Comparison of ENCODE assay signal across 21 cellular contexts in genomic region chr20:56988446-56988845, GRCh38.
DNase-seq lines count a peak whose midpoint lies in the region; ATAC-seq and TF ChIP-seq lines count a peak whose summit lies in the region.
"Had no signal": no experiment of that assay in that cellular context is flagged by ENCODE, and none has a peak within 500 bp of the region (broad histone marks: within the 10 kb centered on the region; RNA-seq: fewer than 3 reads in every experiment).

No MANE protein-coding gene starts in this region.

- ATAC-seq in foreskin keratinocyte (no peak), GM19452 (IDR thresholded peaks at IDR 0.05; ENCODE audit: unreplicated experiment) (no peak)

- no peak overlapping the region for H3K27ac Mint-ChIP-seq in MCF 10A (ENCODE audit: low read depth, unreplicated experiment)
- no peak overlapping the region for H3K27ac Mint-ChIP-seq in activated naive CD4-positive, alpha-beta T cell treated with anti-CD3 and anti-CD28 coated beads, Interleukin-2, amount 10 ng/mL, durations not matched to agents 7 days and 5 days

- H3K27me3 ChIP-seq in breast epithelium (peaks cover 0 to 5% of the 10 kb centered on the region in 2 donors), SJSA1 (replicated peaks) (no peaks in the 10 kb centered on the region), foreskin keratinocyte (peaks cover 37% of the 10 kb centered on the region), vagina (no peaks in the 10 kb centered on the region)

- H3K4me1 ChIP-seq in breast epithelium, result no peaks in the 10 kb centered on the region
- H3K4me1 ChIP-seq in SJSA1 (replicated peaks), result peaks cover 28% of the 10 kb centered on the region
- H3K4me1 ChIP-seq in foreskin keratinocyte, result peaks cover 4% of the 10 kb centered on the region
- H3K4me1 ChIP-seq in vagina, result no peaks in the 10 kb centered on the region

- no peak for TF ChIP-seq POLR2A in breast epithelium (IDR thresholded peaks at IDR 0.05)
- no peak for TF ChIP-seq POLR2A in vagina (IDR thresholded peaks at IDR 0.05)

- peaks cover 8% of the 10 kb centered on the region for H3K4me1 Mint-ChIP-seq in MCF 10A (ENCODE audit: insufficient read depth, unreplicated experiment)
- H3K4me1 Mint-ChIP-seq in activated naive CD4-positive, alpha-beta T cell treated with anti-CD3 and anti-CD28 coated beads, Interleukin-2, amount 10 ng/mL, durations not matched to agents 7 days and 5 days, result no peaks in the 10 kb centered on the region

- DNase-seq in breast epithelium (ENCODE audit: low spot score in 2 of 2) (no peak), MCF 10A (ENCODE audit: unreplicated experiment) (no peak), SJSA1 (ENCODE audit: low read depth in 1 of 2, low spot score in 2 of 2) (no peak), foreskin keratinocyte (no peak), vagina (ENCODE audit: extremely low spot score in 2 of 2) (no peak), COLO668 (lab: John Stamatoyannopoulos, UW; ENCODE audit: unreplicated experiment) (no peak)
- no peak for DNase-seq in activated naive CD4-positive, alpha-beta T cell treated with anti-CD3 and anti-CD28 coated beads, Interleukin-2, amount 10 ng/mL, durations not matched to agents 7 days and 5 days
- DNase-seq: 8988T; HCEC 1CT; KG1; MM.1S; NCI-H1417; NCI-H1694; NCI-H2029 treated with DMSO at 0.1 percent for 48 hours; NCI-H446 treated with DMSO at 0.1 percent for 48 hours; NCI-H526; NCI-H82; NK-92 treated with Interleukin-12 subunit alpha and Interleukin-12 subunit beta, amount 100 ng/mL, for 24 hours; SHP77 treated with DMSO at 0.1 percent for 48 hours had no signal

- no peak overlapping the region for H3K27ac ChIP-seq in breast epithelium
- H3K27ac ChIP-seq in SJSA1, result peak overlapping the region; percentile 53
- H3K27ac ChIP-seq in foreskin keratinocyte, result peak overlapping the region; percentile 35
- H3K27ac ChIP-seq in vagina, result peak overlapping the region; percentile 31
- H3K27ac ChIP-seq: SK-N-MC had no signal

- CTCF ChIA-PET in MCF 10A (lab: Yijun Ruan, JAX), result interaction anchor here (0.5 to 1.1 kb wide), 4 partner anchors 102 to 987 kb away, joined by 3 to 4 read pairs (median 3); no protein-coding TSS in a partner anchor
- CTCF ChIA-PET in activated naive CD4-positive, alpha-beta T cell treated with anti-CD3 and anti-CD28 coated beads, Interleukin-2, amount 10 ng/mL, durations not matched to agents 7 days and 5 days (lab: Charles Lee), result no interaction called here

- no peaks in the 10 kb centered on the region for H3K36me3 Mint-ChIP-seq in MCF 10A (ENCODE audit: insufficient read depth, unreplicated experiment)
- H3K36me3 Mint-ChIP-seq in activated naive CD4-positive, alpha-beta T cell treated with anti-CD3 and anti-CD28 coated beads, Interleukin-2, amount 10 ng/mL, durations not matched to agents 7 days and 5 days, result no peaks in the 10 kb centered on the region

- H3K27me3 Mint-ChIP-seq in MCF 10A (ENCODE audit: insufficient read depth, unreplicated experiment), result peaks cover 10% of the 10 kb centered on the region
- H3K27me3 Mint-ChIP-seq in activated naive CD4-positive, alpha-beta T cell treated with anti-CD3 and anti-CD28 coated beads, Interleukin-2, amount 10 ng/mL, durations not matched to agents 7 days and 5 days, result peaks cover 10% of the 10 kb centered on the region

- intact Hi-C loops in breast epithelium (cut with DNase I; ENCODE audit: low total_unique reads), result no loop called here
- intact Hi-C loops in MCF 10A (cut with micrococcal nuclease), result no loop called here
- intact Hi-C loops in vagina (cut with DNase I), result no loop called here

- H3K4me3 Mint-ChIP-seq in MCF 10A (ENCODE audit: unreplicated experiment), result no peak overlapping the region
- no peak overlapping the region for H3K4me3 Mint-ChIP-seq in activated naive CD4-positive, alpha-beta T cell treated with anti-CD3 and anti-CD28 coated beads, Interleukin-2, amount 10 ng/mL, durations not matched to agents 7 days and 5 days

- no peaks in the 10 kb centered on the region for H3K36me3 ChIP-seq in breast epithelium
- no peaks in the 10 kb centered on the region; the same call in 1 of the 2 replicates for H3K36me3 ChIP-seq in SJSA1
- H3K36me3 ChIP-seq in vagina, result no peaks in the 10 kb centered on the region

- no peak for TF ChIP-seq CTCF in breast epithelium (IDR thresholded peaks at IDR 0.05)
- no peak for TF ChIP-seq CTCF in MCF 10A (IDR thresholded peaks at IDR 0.05; ENCODE audit: unreplicated experiment)
- TF ChIP-seq CTCF in foreskin keratinocyte (conservative IDR thresholded peaks at IDR 0.05), result no peak
- TF ChIP-seq CTCF in vagina (IDR thresholded peaks at IDR 0.05), result no peak

- peaks cover 10 to 34% of the 10 kb centered on the region in 2 donors for H3K9me3 ChIP-seq in breast epithelium
- H3K9me3 ChIP-seq in SJSA1 (replicated peaks), result peaks cover 3% of the 10 kb centered on the region
- peaks cover 4% of the 10 kb centered on the region for H3K9me3 ChIP-seq in vagina

- POLR2A ChIA-PET in MCF 10A (lab: Yijun Ruan, JAX), result no interaction called here

- no TSS peak for BruUV-seq in MCF 10A (replicated peaks; lab: Mats Ljungman, UMichigan)

- no peaks in the 10 kb centered on the region for H3K9me3 Mint-ChIP-seq in MCF 10A (ENCODE audit: unreplicated experiment)
- H3K9me3 Mint-ChIP-seq in activated naive CD4-positive, alpha-beta T cell treated with anti-CD3 and anti-CD28 coated beads, Interleukin-2, amount 10 ng/mL, durations not matched to agents 7 days and 5 days, result peaks cover 2% of the 10 kb centered on the region

- H3K4me3 ChIP-seq in breast epithelium (peak overlapping the region in 2 of 3 donors; percentile 11 to 14), SJSA1 (peak overlapping the region; percentile 24), vagina (no peak overlapping the region)
- H3K4me3 ChIP-seq: SK-N-MC had no signal

Comparison
In these comparisons a context has a peak if more than half of its experiments do, and no peak if none do; other contexts are left out.
1. H3K27ac ChIP-seq: peak in SJSA1 (single experiment), foreskin keratinocyte (single experiment) and vagina (single experiment); none in breast epithelium (0 of 2).
2. H3K4me3 ChIP-seq: peak in breast epithelium (2 of 3) and SJSA1 (single experiment); none in vagina (0 of 2).